ENCODE assay signal across 31 cellular contexts in genomic region chr22:34019190-34019845, GRCh38.
"Had no signal": no experiment of that assay in that cellular context is flagged by ENCODE, and none has a peak within 500 bp of the region (broad histone marks: within the 10 kb centered on the region; RNA-seq: fewer than 3 reads in every experiment).

No MANE protein-coding gene starts in this region.

- H3K27me3 Mint-ChIP-seq: activated CD8-positive, alpha-beta memory T cell treated with anti-CD3 and anti-CD28 coated beads, Interleukin-2, amount 10 ng/mL, durations not matched to agents 7 days and 5 days; activated CD8-positive, alpha-beta T cell treated with anti-CD3 and anti-CD28 coated beads for 36 hours; activated naive CD8-positive, alpha-beta T cell treated with anti-CD3 and anti-CD28 coated beads, Interleukin-2, amount 50 U/mL, for 24 hours had no signal

- H3K27ac ChIP-seq: foreskin keratinocyte, pancreas, prostate gland, sigmoid colon, suprapubic skin, tibial artery, upper lobe of right lung had no signal

- DNase-seq: activated B cell treated with CpG ODN at 0.5 μM for 24 hours; activated CD4-positive, alpha-beta T cell treated with anti-CD3 and anti-CD28 coated beads, Interleukin-2, amount 50 U/mL, for 1 hour; activated CD8-positive, alpha-beta memory T cell treated with anti-CD3 and anti-CD28 coated beads, Interleukin-2, amount 10 ng/mL, durations not matched to agents 7 days and 5 days; activated CD8-positive, alpha-beta T cell treated with anti-CD3 and anti-CD28 coated beads for 36 hours; activated naive CD8-positive, alpha-beta T cell treated with anti-CD3 and anti-CD28 coated beads, Interleukin-2, amount 50 U/mL, for 24 hours; activated T-cell treated with anti-CD3 and anti-CD28 coated beads, Interleukin-2, amount 50 U/mL, for 48 hours; amygdala; central memory CD4-positive, alpha-beta T cell; foreskin keratinocyte; islet precursor cell; left ventricle myocardium superior; mammary epithelial cell; midbrain; naive thymus-derived CD8-positive, alpha-beta T cell; nucleus accumbens; pancreas; retina; sigmoid colon; small intestine; stimulated activated CD4-positive, alpha-beta T cell treated with anti-CD3 and anti-CD28 coated beads, Interleukin-15, amount 100 ng/mL, for 24 hours; stimulated activated CD4-positive, alpha-beta T cell treated with anti-CD3 and anti-CD28 coated beads, Interleukin-2, amount 100 ng/mL, for 24 hours; stimulated activated naive CD4-positive, alpha-beta T cell; tibial artery; upper lobe of right lung had no signal

- ATAC-seq: activated CD8-positive, alpha-beta memory T cell treated with anti-CD3 and anti-CD28 coated beads, Interleukin-2, amount 10 ng/mL, durations not matched to agents 7 days and 5 days; activated CD8-positive, alpha-beta T cell treated with anti-CD3 and anti-CD28 coated beads for 36 hours; activated naive CD8-positive, alpha-beta T cell treated with anti-CD3 and anti-CD28 coated beads, Interleukin-2, amount 50 U/mL, for 24 hours; esophagus mucosa; foreskin keratinocyte; left ventricle myocardium superior; naive thymus-derived CD8-positive, alpha-beta T cell; pancreas; upper lobe of right lung had no signal

- FAIRE-seq: pancreas, small intestine had no signal

- H3K36me3 ChIP-seq: pancreas, prostate gland, sigmoid colon, suprapubic skin, tibial artery, upper lobe of right lung had no signal

- H3K4me1 ChIP-seq: foreskin keratinocyte, pancreas, prostate gland, sigmoid colon, suprapubic skin, tibial artery, upper lobe of right lung had no signal

- H3K27ac Mint-ChIP-seq: activated B cell treated with CpG ODN at 0.5 μM for 24 hours; activated CD8-positive, alpha-beta memory T cell treated with anti-CD3 and anti-CD28 coated beads, Interleukin-2, amount 10 ng/mL, durations not matched to agents 7 days and 5 days; activated CD8-positive, alpha-beta T cell treated with anti-CD3 and anti-CD28 coated beads for 36 hours; activated naive CD4-positive, alpha-beta T cell treated with anti-CD3 and anti-CD28 coated beads, Interleukin-2, amount 50 U/mL, for 24 hours; activated naive CD8-positive, alpha-beta T cell treated with anti-CD3 and anti-CD28 coated beads, Interleukin-2, amount 50 U/mL, for 24 hours; activated T-helper 2 cell treated with anti-CD3 and anti-CD28 coated beads, Interferon-gamma antibody, Interleukin-2, Interleukin-4, amounts not matched to agents 10 μg/mL and 5 μg/mL and 100 μg/mL, durations not matched to agents 14 hours and 24 hours and 36 hours; naive thymus-derived CD8-positive, alpha-beta T cell; T-helper 2 cell treated with Interferon-gamma antibody and Interleukin-4, amounts not matched to agents 5 μg/mL and 100 μg/mL, for 36 hours had no signal

- H3K9me3 ChIP-seq: pancreas, prostate gland, suprapubic skin, upper lobe of right lung had no signal

- H3K4me3 ChIP-seq: pancreas, prostate gland, sigmoid colon, suprapubic skin, tibial artery, upper lobe of right lung had no signal

- H3K36me3 Mint-ChIP-seq: activated CD8-positive, alpha-beta memory T cell treated with anti-CD3 and anti-CD28 coated beads, Interleukin-2, amount 10 ng/mL, durations not matched to agents 7 days and 5 days; activated naive CD4-positive, alpha-beta T cell treated with anti-CD3 and anti-CD28 coated beads, Interleukin-2, amount 50 U/mL, for 24 hours had no signal

- H3K4me3 Mint-ChIP-seq: activated B cell treated with CpG ODN at 0.5 μM for 24 hours; activated CD8-positive, alpha-beta memory T cell treated with anti-CD3 and anti-CD28 coated beads, Interleukin-2, amount 10 ng/mL, durations not matched to agents 7 days and 5 days; activated CD8-positive, alpha-beta T cell treated with anti-CD3 and anti-CD28 coated beads for 36 hours; activated naive CD4-positive, alpha-beta T cell treated with anti-CD3 and anti-CD28 coated beads, Interleukin-2, amount 50 U/mL, for 24 hours; activated naive CD8-positive, alpha-beta T cell treated with anti-CD3 and anti-CD28 coated beads, Interleukin-2, amount 50 U/mL, for 24 hours; naive thymus-derived CD8-positive, alpha-beta T cell; neural crest cell; T-helper 2 cell treated with Interferon-gamma antibody and Interleukin-4, amounts not matched to agents 5 μg/mL and 100 μg/mL, for 36 hours had no signal

- H3K4me1 Mint-ChIP-seq: activated B cell treated with CpG ODN at 0.5 μM for 24 hours; activated CD8-positive, alpha-beta memory T cell treated with anti-CD3 and anti-CD28 coated beads, Interleukin-2, amount 10 ng/mL, durations not matched to agents 7 days and 5 days; activated naive CD4-positive, alpha-beta T cell treated with anti-CD3 and anti-CD28 coated beads, Interleukin-2, amount 50 U/mL, for 24 hours; activated naive CD8-positive, alpha-beta T cell treated with anti-CD3 and anti-CD28 coated beads, Interleukin-2, amount 50 U/mL, for 24 hours; naive thymus-derived CD8-positive, alpha-beta T cell; neural crest cell had no signal

- H3K27me3 ChIP-seq: foreskin keratinocyte, pancreas, sigmoid colon, suprapubic skin, tibial artery, upper lobe of right lung had no signal
